ENCODE assay signal across 16 cellular contexts in the genomic region with DNA sequence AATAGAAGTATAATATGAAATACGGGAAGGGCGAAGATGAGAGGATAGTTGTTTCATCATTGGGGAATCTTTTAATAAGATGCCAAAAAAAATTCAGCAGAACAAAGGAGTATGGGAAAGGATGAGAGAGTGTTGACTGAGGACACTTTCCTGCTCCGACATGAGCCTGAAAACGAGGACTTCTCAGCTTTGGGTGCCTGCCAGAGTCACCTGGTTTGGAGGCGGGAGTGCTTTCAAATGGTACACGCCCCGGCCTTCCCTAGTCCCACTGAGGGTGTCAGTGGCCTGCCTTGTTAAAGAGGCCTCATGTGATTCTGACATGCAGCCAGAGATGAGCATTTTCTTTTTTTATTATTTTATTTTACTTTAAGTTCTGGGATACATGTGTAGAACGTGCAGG.
"Had no signal": no experiment of that assay in that cellular context is flagged by ENCODE, and none has a peak within 500 bp of the region (broad histone marks: within the 10 kb centered on the region; RNA-seq: fewer than 3 reads in every experiment).

No MANE protein-coding gene starts in this region.

- H3K4me1 Mint-ChIP-seq: activated B cell treated with CpG ODN at 0.5 μM for 24 hours; activated CD4-positive, alpha-beta T cell treated with anti-CD3 and anti-CD28 coated beads, Interleukin-2, amount 10 ng/mL, durations not matched to agents 24 days and 14 days; central memory CD8-positive, alpha-beta T cell; stimulated activated naive CD8-positive, alpha-beta T cell treated with anti-CD3 and anti-CD28 coated beads, Interleukin-15, amount 100 ng/mL, for 72 hours had no signal

- H3K27ac ChIP-seq: epithelial cell of prostate, ovary, thoracic aorta had no signal

- H3K27me3 Mint-ChIP-seq: activated CD4-positive, alpha-beta T cell treated with anti-CD3 and anti-CD28 coated beads, Interleukin-2, amount 10 ng/mL, durations not matched to agents 24 days and 14 days; stimulated activated naive CD8-positive, alpha-beta T cell treated with anti-CD3 and anti-CD28 coated beads, Interleukin-15, amount 100 ng/mL, for 72 hours had no signal

- FAIRE-seq: urothelium cell line had no signal

- DNase-seq: activated B cell treated with CpG ODN at 0.5 μM for 24 hours; activated CD4-positive, alpha-beta T cell treated with anti-CD3 and anti-CD28 coated beads, Interleukin-2, amount 10 ng/mL, durations not matched to agents 24 days and 14 days; activated naive CD4-positive, alpha-beta T cell treated with anti-CD3 and anti-CD28 coated beads for 36 hours; effector memory CD8-positive, alpha-beta T cell; hypothalamus; ovary; stimulated activated CD4-positive, alpha-beta T cell treated with anti-CD3 and anti-CD28 coated beads, Interleukin-15, amount 100 ng/mL, for 24 hours; stimulated activated CD4-positive, alpha-beta T cell treated with anti-CD3 and anti-CD28 coated beads, Interleukin-4, amount 100 ng/mL, for 24 hours; stimulated activated naive CD8-positive, alpha-beta T cell treated with anti-CD3 and anti-CD28 coated beads, Interleukin-15, amount 100 ng/mL, for 72 hours had no signal

- H3K9me3 ChIP-seq: ovary, thoracic aorta had no signal

- ATAC-seq: effector memory CD8-positive, alpha-beta T cell; stimulated activated naive CD8-positive, alpha-beta T cell treated with anti-CD3 and anti-CD28 coated beads, Interleukin-15, amount 100 ng/mL, for 72 hours had no signal

- H3K4me3 ChIP-seq: ovary, thoracic aorta had no signal

- H3K27ac Mint-ChIP-seq: activated B cell treated with CpG ODN at 0.5 μM for 24 hours; activated CD4-positive, alpha-beta T cell treated with anti-CD3 and anti-CD28 coated beads, Interleukin-2, amount 10 ng/mL, durations not matched to agents 24 days and 14 days; activated naive CD4-positive, alpha-beta T cell treated with anti-CD3 and anti-CD28 coated beads for 36 hours; dendritic cell treated with granulocyte-macrophage colony-stimulating factor and Interleukin-4, amounts not matched to agents 40 ng/mL and 50 ng/mL, for 4 days; effector memory CD8-positive, alpha-beta T cell; stimulated activated naive CD8-positive, alpha-beta T cell treated with anti-CD3 and anti-CD28 coated beads, Interleukin-15, amount 100 ng/mL, for 72 hours; T-helper 1 cell treated with Interleukin-12 subunit alpha and Interleukin-12 subunit beta and Interleukin-4 antibody, amounts not matched to agents 30 μg/mL and 1 μg/mL, for 36 hours had no signal

- H3K36me3 ChIP-seq: ovary, thoracic aorta had no signal

- H3K9me3 Mint-ChIP-seq: dendritic cell treated with granulocyte-macrophage colony-stimulating factor and Interleukin-4, amounts not matched to agents 40 ng/mL and 50 ng/mL, for 4 days had no signal

- H3K4me3 Mint-ChIP-seq: activated B cell treated with CpG ODN at 0.5 μM for 24 hours; activated CD4-positive, alpha-beta T cell treated with anti-CD3 and anti-CD28 coated beads, Interleukin-2, amount 10 ng/mL, durations not matched to agents 24 days and 14 days; activated naive CD4-positive, alpha-beta T cell treated with anti-CD3 and anti-CD28 coated beads for 36 hours; central memory CD8-positive, alpha-beta T cell; dendritic cell treated with granulocyte-macrophage colony-stimulating factor and Interleukin-4, amounts not matched to agents 40 ng/mL and 50 ng/mL, for 4 days; effector memory CD8-positive, alpha-beta T cell; neural crest cell; stimulated activated naive CD8-positive, alpha-beta T cell treated with anti-CD3 and anti-CD28 coated beads, Interleukin-15, amount 100 ng/mL, for 72 hours; T-helper 1 cell treated with Interleukin-12 subunit alpha and Interleukin-12 subunit beta and Interleukin-4 antibody, amounts not matched to agents 30 μg/mL and 1 μg/mL, for 36 hours had no signal

- H3K27me3 ChIP-seq: ovary had no signal
